ENCODE assay signal across 18 cellular contexts in the genomic region with DNA sequence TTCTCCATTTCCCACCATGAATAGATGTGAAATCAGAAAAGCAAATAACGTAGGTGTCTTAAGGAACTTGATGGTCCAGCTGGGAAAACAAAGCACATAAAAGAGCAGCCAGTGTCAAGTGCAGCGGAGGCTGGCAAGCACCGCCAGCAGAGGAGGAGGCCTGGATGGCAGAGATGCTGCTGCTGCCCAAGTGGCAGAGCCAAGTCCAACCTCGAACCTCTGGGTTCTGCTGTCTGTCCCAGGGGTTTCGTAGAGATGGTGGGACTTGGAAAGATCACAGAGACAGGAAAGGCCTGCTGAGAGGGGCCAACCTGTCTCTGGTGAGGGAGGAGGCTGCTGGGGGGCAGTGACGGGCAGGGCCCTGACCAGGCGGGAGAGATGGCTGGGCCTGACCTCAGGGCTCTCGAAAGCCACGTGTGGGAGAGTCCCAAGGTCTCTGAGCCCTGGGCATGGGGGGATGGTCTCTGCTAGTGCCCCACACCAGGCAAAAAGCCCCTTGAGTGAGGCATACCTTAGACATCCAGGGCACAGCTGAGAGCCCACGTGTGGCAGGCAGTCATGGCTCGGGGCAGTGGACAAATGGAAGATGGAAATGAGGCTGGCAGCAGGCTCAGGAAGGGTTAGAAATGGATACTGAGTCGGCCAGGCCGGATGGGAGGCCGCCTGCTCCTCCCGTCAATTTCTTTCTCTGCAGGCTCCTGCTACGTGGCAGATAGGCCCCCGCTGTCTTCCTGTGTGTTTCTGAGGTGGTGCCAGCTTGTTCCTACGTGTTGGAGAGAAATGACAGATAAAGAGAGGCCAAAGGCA.
A peak's percentile ranks its signal among the peaks of the same experiment; 100 is the strongest.
DNase-seq lines count a peak whose midpoint lies in the region; ATAC-seq and TF ChIP-seq lines count a peak whose summit lies in the region.
"Had no signal": no experiment of that assay in that cellular context is flagged by ENCODE, and none has a peak within 500 bp of the region (broad histone marks: within the 10 kb centered on the region; RNA-seq: fewer than 3 reads in every experiment).

No MANE protein-coding gene starts in this region.

- intact Hi-C loops in Right ventricle myocardium inferior (cut with DNase I) (no loop called here), cardiac septum (cut with DNase I) (loop anchor here (5.0 kb wide), 1 partner anchor 33 kb away; no protein-coding TSS in a partner anchor), esophagus muscularis mucosa (cut with DNase I) (no loop called here)

- peaks cover 5% of the 10 kb centered on the region for H3K4me1 Mint-ChIP-seq in type B pancreatic cell (ENCODE audit: unreplicated experiment)

- no peak for TF ChIP-seq POLR2A in esophagus muscularis mucosa (IDR thresholded peaks at IDR 0.05; ENCODE audit: low read depth)

- DNase-seq in Right ventricle myocardium inferior (ENCODE audit: missing footprints): peak; percentile 22
- DNase-seq in cardiac septum (ENCODE audit: low spot score): no peak
- DNase-seq in esophagus muscularis mucosa (ENCODE audit: extremely low spot score): no peak
- DNase-seq in myocyte (ENCODE audit: low read depth): peak; percentile 28
- DNase-seq in type B pancreatic cell (ENCODE audit: extremely low spot score, unreplicated experiment): no peak
- DNase-seq in NCI-H2196 (lab: John Stamatoyannopoulos, UW; ENCODE audit: unreplicated experiment): no peak
- DNase-seq in UCSD-AML1 (lab: John Stamatoyannopoulos, UW; ENCODE audit: unreplicated experiment): no peak
- no peak for DNase-seq in GF-D8 (lab: John Stamatoyannopoulos, UW)
- DNase-seq: activated CD4-positive, alpha-beta T cell treated with anti-CD3 and anti-CD28 coated beads for 4 hours; activated T-cell treated with anti-CD3 and anti-CD28 coated beads, Interleukin-2, amount 50 U/mL, for 1 hour; CD8-positive, alpha-beta T cell; effector memory CD4-positive, alpha-beta T cell; KG1; left colon; naive B cell had no signal

- no peak overlapping the region for H3K4me3 Mint-ChIP-seq in type B pancreatic cell
- H3K4me3 Mint-ChIP-seq: activated naive CD8-positive, alpha-beta T cell; CD8-positive, alpha-beta T cell; stimulated activated naive CD8-positive, alpha-beta T cell treated with anti-CD3 and anti-CD28 coated beads, Interleukin-15, Interleukin-2, amounts not matched to agents 100 ng/mL and 50 ng/mL, for 24 hours had no signal

- H3K9me3 ChIP-seq in esophagus muscularis mucosa: no peaks in the 10 kb centered on the region

- H3K27ac ChIP-seq in esophagus muscularis mucosa (replicated peaks in 1 of 4): peak overlapping the region; percentile 72 to 92 (median 88)
- H3K27ac ChIP-seq: HL-60 had no signal

- ATAC-seq in Right ventricle myocardium inferior: peak; percentile 58
- ATAC-seq: CD8-positive, alpha-beta T cell; left colon had no signal

- H3K36me3 Mint-ChIP-seq in type B pancreatic cell: peaks cover 8% of the 10 kb centered on the region
- H3K36me3 Mint-ChIP-seq: activated naive CD8-positive, alpha-beta T cell had no signal

- peaks cover 43 to 100% (median 94%) of the 10 kb centered on the region in 4 donors for H3K4me1 ChIP-seq in esophagus muscularis mucosa

- H3K27ac Mint-ChIP-seq in type B pancreatic cell: peak overlapping the region; percentile 29
- H3K27ac Mint-ChIP-seq: activated naive CD8-positive, alpha-beta T cell; CD8-positive, alpha-beta T cell had no signal

- no peak for TF ChIP-seq CTCF in esophagus muscularis mucosa (IDR thresholded peaks at IDR 0.05)
- TF ChIP-seq CTCF in type B pancreatic cell (conservative IDR thresholded peaks at IDR 0.05): no peak

- peaks cover 49 to 94% (median 86%) of the 10 kb centered on the region in 4 donors for H3K36me3 ChIP-seq in esophagus muscularis mucosa

- no peak overlapping the region for H3K4me3 ChIP-seq in esophagus muscularis mucosa

- no peaks in the 10 kb centered on the region for H3K9me3 Mint-ChIP-seq in type B pancreatic cell
- H3K9me3 Mint-ChIP-seq: CD8-positive, alpha-beta T cell; stimulated activated naive CD8-positive, alpha-beta T cell treated with anti-CD3 and anti-CD28 coated beads, Interleukin-15, Interleukin-2, amounts not matched to agents 100 ng/mL and 50 ng/mL, for 24 hours had no signal

- 55% methylated on average over 18 of the region's 18 CpGs for WGBS in esophagus muscularis mucosa

- H3K27me3 Mint-ChIP-seq in type B pancreatic cell: no peaks in the 10 kb centered on the region
- H3K27me3 Mint-ChIP-seq: activated naive CD8-positive, alpha-beta T cell; naive B cell; stimulated activated naive CD8-positive, alpha-beta T cell treated with anti-CD3 and anti-CD28 coated beads, Interleukin-15, Interleukin-2, amounts not matched to agents 100 ng/mL and 50 ng/mL, for 24 hours had no signal

- H3K27me3 ChIP-seq in esophagus muscularis mucosa: no peaks in the 10 kb centered on the region

- no peak for TF ChIP-seq EP300 in esophagus muscularis mucosa (IDR thresholded peaks at IDR 0.05)

Comparison
In these comparisons a context has a peak if more than half of its experiments do, and no peak if none do; other contexts are left out.
1. DNase-seq: peak in Right ventricle myocardium inferior (single experiment) and myocyte (single experiment); none in cardiac septum (single experiment), esophagus muscularis mucosa (single experiment), type B pancreatic cell (single experiment), NCI-H2196 (single experiment), UCSD-AML1 (single experiment) and GF-D8 (single experiment).